ENCODE assay signal across 13 cellular contexts in the genomic region with DNA sequence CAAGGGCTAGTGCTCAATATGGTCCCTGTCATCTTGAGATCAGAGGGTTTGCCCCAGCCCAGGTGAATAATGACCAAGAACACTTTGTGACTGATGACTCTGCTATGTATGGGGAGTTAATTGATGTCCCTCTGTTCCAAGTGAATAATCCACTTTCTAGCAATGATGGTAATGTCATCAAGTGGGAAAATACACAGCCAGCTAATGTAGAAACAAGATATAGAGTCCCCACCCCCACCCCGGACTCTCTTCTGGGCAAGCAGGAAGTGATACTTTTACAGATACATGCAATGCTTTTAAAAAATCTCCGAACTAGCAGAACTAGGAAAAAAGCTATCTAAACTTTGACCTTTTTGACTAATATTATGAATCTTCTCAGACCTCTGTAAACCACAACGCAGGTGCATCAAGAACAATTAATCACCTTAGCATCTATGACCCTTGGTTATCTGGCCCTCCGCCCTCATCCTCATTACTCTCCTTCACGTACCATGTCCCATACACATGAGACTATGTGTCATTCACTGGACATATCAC. TPM values are rescaled to one million over a fixed set of nuclear protein-coding genes. Genes with fewer than 3 reads are reported as not detected.
DNase-seq lines count a peak whose midpoint lies in the region; ATAC-seq lines count a peak whose summit lies in the region.
"Had no signal": no experiment of that assay in that cellular context is flagged by ENCODE, and none has a peak within 500 bp of the region (broad histone marks: within the 10 kb centered on the region; RNA-seq: fewer than 3 reads in every experiment).

No MANE protein-coding gene starts in this region.

- no peaks in the 10 kb centered on the region for H3K36me3 Mint-ChIP-seq in activated T-helper 17 cell treated with anti-CD3 and anti-CD28 coated beads, Interleukin-2, amount 50 U/mL, for 72 hours (ENCODE audit: low read depth)
- H3K36me3 Mint-ChIP-seq in naive thymus-derived CD4-positive, alpha-beta T cell, result no peaks in the 10 kb centered on the region

- no peak overlapping the region for H3K4me3 Mint-ChIP-seq in activated T-helper 17 cell treated with anti-CD3 and anti-CD28 coated beads, Interleukin-2, amount 50 U/mL, for 72 hours
- H3K4me3 Mint-ChIP-seq in naive thymus-derived CD4-positive, alpha-beta T cell, result no peak overlapping the region

- no peak overlapping the region for H3K27ac Mint-ChIP-seq in activated T-helper 17 cell treated with anti-CD3 and anti-CD28 coated beads, Interleukin-2, amount 50 U/mL, for 72 hours
- no peak overlapping the region for H3K27ac Mint-ChIP-seq in naive thymus-derived CD4-positive, alpha-beta T cell

- intact Hi-C loops in head of caudate nucleus (cut with DNase I), result no loop called here
- intact Hi-C loops in naive thymus-derived CD4-positive, alpha-beta T cell (cut with micrococcal nuclease), result no loop called here

- H3K27me3 Mint-ChIP-seq in activated T-helper 17 cell treated with anti-CD3 and anti-CD28 coated beads, Interleukin-2, amount 50 U/mL, for 72 hours, result peaks cover 5% of the 10 kb centered on the region
- peaks cover 0 to 15% (median 6%) of the 10 kb centered on the region in 5 donors for H3K27me3 Mint-ChIP-seq in naive thymus-derived CD4-positive, alpha-beta T cell

- H3K4me1 ChIP-seq in naive thymus-derived CD4-positive, alpha-beta T cell (ENCODE audit: control insufficient read depth in 2 of 2, insufficient read depth in 2 of 2, low read length in 2 of 2), result no peaks in the 10 kb centered on the region

- no peak overlapping the region for H3K4me3 ChIP-seq in naive thymus-derived CD4-positive, alpha-beta T cell (ENCODE audit: low read length)
- H3K4me3 ChIP-seq: MG63, PC-9 had no signal

- CTCF ChIA-PET in naive thymus-derived CD4-positive, alpha-beta T cell (lab: Charles Lee), result no interaction called here

- no peak overlapping the region for H3K27ac ChIP-seq in naive thymus-derived CD4-positive, alpha-beta T cell (ENCODE audit: low read depth, low read length)
- H3K27ac ChIP-seq: PC-9 had no signal

- H3K9me3 Mint-ChIP-seq in activated T-helper 17 cell treated with anti-CD3 and anti-CD28 coated beads, Interleukin-2, amount 50 U/mL, for 72 hours, result no peaks in the 10 kb centered on the region
- H3K9me3 Mint-ChIP-seq in naive thymus-derived CD4-positive, alpha-beta T cell, result no peaks in the 10 kb centered on the region

- no peaks in the 10 kb centered on the region for H3K9me3 ChIP-seq in naive thymus-derived CD4-positive, alpha-beta T cell (ENCODE audit: control insufficient read depth in 2 of 3, low read length in 3 of 3)
- H3K9me3 ChIP-seq: MG63 had no signal

- DNase-seq in head of caudate nucleus, result no peak
- DNase-seq in retina, result no peak
- DNase-seq in cortex of kidney (lab: John Stamatoyannopoulos, UW), result no peak
- DNase-seq in naive thymus-derived CD4-positive, alpha-beta T cell, result no peak
- DNase-seq: activated naive CD4-positive, alpha-beta T cell treated with Interleukin-2 at 50 U/mL for 16 hours; HCEC 1CT; MG63; PC-9; stimulated activated CD4-positive, alpha-beta T cell treated with anti-CD3 and anti-CD28 coated beads, Interleukin-12 subunit alpha, Interleukin-12 subunit beta, amount 100 ng/mL, for 4 hours had no signal

- POLR2A ChIA-PET in naive thymus-derived CD4-positive, alpha-beta T cell (lab: Charles Lee), result no interaction called here

- H3K27me3 ChIP-seq in naive thymus-derived CD4-positive, alpha-beta T cell (ENCODE audit: control insufficient read depth in 2 of 2, insufficient read depth in 2 of 2, low read length in 2 of 2), result no peaks in the 10 kb centered on the region
- H3K27me3 ChIP-seq: MG63 had no signal

- no peaks in the 10 kb centered on the region for H3K36me3 ChIP-seq in naive thymus-derived CD4-positive, alpha-beta T cell (ENCODE audit: control insufficient read depth in 2 of 3, insufficient read depth in 3 of 3, low read length in 3 of 3)
- H3K36me3 ChIP-seq: MG63 had no signal

- H3K4me1 Mint-ChIP-seq in activated T-helper 17 cell treated with anti-CD3 and anti-CD28 coated beads, Interleukin-2, amount 50 U/mL, for 72 hours, result no peaks in the 10 kb centered on the region
- H3K4me1 Mint-ChIP-seq in naive thymus-derived CD4-positive, alpha-beta T cell, result no peaks in the 10 kb centered on the region

- peak; percentile 84 for ATAC-seq in GM18868 (IDR thresholded peaks at IDR 0.05; ENCODE audit: unreplicated experiment)
- ATAC-seq in GM21619 (IDR thresholded peaks at IDR 0.05; ENCODE audit: unreplicated experiment), result peak; percentile 74
- ATAC-seq in HG03159 (IDR thresholded peaks at IDR 0.05; ENCODE audit: unreplicated experiment), result peak; percentile 85
- ATAC-seq in activated T-helper 17 cell treated with anti-CD3 and anti-CD28 coated beads, Interleukin-2, amount 50 U/mL, for 72 hours (replicated peaks), result peak; percentile 5
- no peak for ATAC-seq in naive thymus-derived CD4-positive, alpha-beta T cell

RNA-seq across cellular contexts. Expression of a gene that starts 30.5 kb away (rescaled TPM):
- total RNA-seq in activated T-helper 17 cell treated with anti-CD3 and anti-CD28 coated beads, Interleukin-2, amount 50 U/mL, for 72 hours, result under 1 TPM in 1 of 2 donors, not detected in 1; 0.24 TPM
- not detected for total RNA-seq in naive thymus-derived CD4-positive, alpha-beta T cell
- not detected for polyA plus RNA-seq in naive thymus-derived CD4-positive, alpha-beta T cell
- total RNA-seq: PC-9 had no signal
